In genomic region chr12:56448860-56449621, GRCh38 we compare ENCODE assay signal across 1 cellular context.
TF ChIP-seq lines count a peak whose summit lies in the region.

TIMELESS (minus strand) TSS chr12:56449426; CDS start chr12:56434170, 15,256 bp downstream.

TF ChIP-seq in K562, 482 proteins besides CTCF, POLR2A, EP300 and RAD21 (continued from another document and continues in another):
- no peak for TF ChIP-seq ZHX1 (conservative IDR thresholded peaks at IDR 0.05; ENCODE audit: low read length)
- TF ChIP-seq CHAMP1 (IDR thresholded peaks at IDR 0.05) = no peak
- no peak for TF ChIP-seq MED1 (CRISPR knock-in tag; IDR thresholded peaks at IDR 0.05; ENCODE audit: borderline replicate concordance)
- TF ChIP-seq CBFA2T2 (conservative IDR thresholded peaks at IDR 0.05) = peak; percentile 66
- TF ChIP-seq MGA (IDR thresholded peaks at IDR 0.05) = peak; percentile 94
- TF ChIP-seq FOXJ3 (CRISPR knock-in tag; IDR thresholded peaks at IDR 0.05) = no peak
- TF ChIP-seq NR2C2 (CRISPR knock-in tag; IDR thresholded peaks at IDR 0.05) = no peak
- peak; percentile 57 for TF ChIP-seq NR2C2 (tag; IDR thresholded peaks at IDR 0.05)
- TF ChIP-seq EP400 (IDR thresholded peaks at IDR 0.05) = peak; percentile 92
- peak; percentile 96 for TF ChIP-seq RAD51 (IDR thresholded peaks at IDR 0.05; ENCODE audit: borderline replicate concordance, low read depth)
- TF ChIP-seq TEAD1 (CRISPR knock-in tag; IDR thresholded peaks at IDR 0.05) = peak in 1 of 2 experiments; percentile 90; a peak in 2 of 4 replicates
- TF ChIP-seq ZNF212 (CRISPR knock-in tag; IDR thresholded peaks at IDR 0.05) = no peak
- TF ChIP-seq ZNF395 (CRISPR knock-in tag; IDR thresholded peaks at IDR 0.05) = peak; percentile 41; the same call in 1 of the 2 replicates
- peak; percentile 89 for TF ChIP-seq RBBP5 (IDR thresholded peaks at IDR 0.05; ENCODE audit: borderline replicate concordance, insufficient read depth, low read length, poor library complexity, severe bottlenecking)
- peak; percentile 56 for TF ChIP-seq TAF7 (tag; IDR thresholded peaks at IDR 0.05)
- peak; percentile 97 for TF ChIP-seq PHF8 (IDR thresholded peaks at IDR 0.05; ENCODE audit: borderline replicate concordance, low read length)
- TF ChIP-seq LCOR (CRISPR knock-in tag; IDR thresholded peaks at IDR 0.05) = peak; percentile 76; the same call in 1 of the 2 replicates
- no peak for TF ChIP-seq ZBTB2 (IDR thresholded peaks at IDR 0.05)
- peak; percentile 74; the same call in 1 of the 2 replicates for TF ChIP-seq ZBTB33 (CRISPR knock-in tag; IDR thresholded peaks at IDR 0.05)
- TF ChIP-seq ATF7 (IDR thresholded peaks at IDR 0.05) = peak; percentile 73; the same call in 1 of the 2 replicates
- TF ChIP-seq SOX6 (IDR thresholded peaks at IDR 0.05) = peak; percentile 17; the same call in 1 of the 2 replicates
- TF ChIP-seq TAF1 (IDR thresholded peaks at IDR 0.05; ENCODE audit: control insufficient read depth, extremely low read depth, insufficient read depth, low read length, severe bottlenecking) = peak; percentile 78
- TF ChIP-seq HNRNPLL (IDR thresholded peaks at IDR 0.05; ENCODE audit: low read depth, low read length, poor library complexity, severe bottlenecking) = peak; percentile 16
- no peak for TF ChIP-seq SMARCE1 (IDR thresholded peaks at IDR 0.05)
- TF ChIP-seq TEAD4 (IDR thresholded peaks at IDR 0.05; ENCODE audit: low read length) = peak; percentile 45
- TF ChIP-seq TEAD4 (CRISPR knock-in tag; IDR thresholded peaks at IDR 0.05; ENCODE audit: borderline replicate concordance) = 0 out of 2 replicates have a peak, but pooled peaks have one; percentile 23
- TF ChIP-seq ZNF589 (CRISPR knock-in tag; IDR thresholded peaks at IDR 0.05; ENCODE audit: low read depth) = 0 out of 2 replicates have a peak, but pooled peaks have one; percentile 4
- peak; percentile 62; the same call in 1 of the 2 replicates for TF ChIP-seq ZBTB7A (IDR thresholded peaks at IDR 0.05; ENCODE audit: borderline replicate concordance, control insufficient read depth, low read depth, low read length)
- no peak for TF ChIP-seq ZNF551 (CRISPR knock-in tag; IDR thresholded peaks at IDR 0.05)
- peak; percentile 54; the same call in 1 of the 2 replicates for TF ChIP-seq DMBX1 (CRISPR knock-in tag; IDR thresholded peaks at IDR 0.05; ENCODE audit: borderline replicate concordance)
- peak; percentile 14; the same call in 1 of the 2 replicates for TF ChIP-seq PHF21A (IDR thresholded peaks at IDR 0.05; ENCODE audit: borderline replicate concordance, low read depth)
- peak; percentile 92 for TF ChIP-seq TFE3 (CRISPR knock-in tag; IDR thresholded peaks at IDR 0.05)
